Comparison of ENCODE assay signal across 1 cellular context in genomic region chrX:103674531-103675454, GRCh38.
TF ChIP-seq lines count a peak whose summit lies in the region.

No MANE protein-coding gene starts in this region.

TF ChIP-seq in HEK293, 187 proteins besides CTCF, POLR2A, EP300 and RAD21 (continued from another document):
- TF ChIP-seq ZBTB11 (tag by site-specific recombination; conservative IDR thresholded peaks at IDR 0.05; ENCODE audit: low read depth) (no peak), ZNF26 (tag by site-specific recombination; IDR thresholded peaks at IDR 0.05) (no peak)
